Comparison of ENCODE assay signal across 16 cellular contexts in genomic region chr7:684416-684815, GRCh38. TPM values are rescaled to one million over a fixed set of nuclear protein-coding genes. Genes with fewer than 3 reads are reported as not detected.
DNase-seq lines count a peak whose midpoint lies in the region; ATAC-seq and TF ChIP-seq lines count a peak whose summit lies in the region.
"Had no signal": no experiment of that assay in that cellular context is flagged by ENCODE, and none has a peak within 500 bp of the region (broad histone marks: within the 10 kb centered on the region; RNA-seq: fewer than 3 reads in every experiment).

No MANE protein-coding gene starts in this region.

- H3K27ac Mint-ChIP-seq in endothelial cell (ENCODE audit: unreplicated experiment), result no peak overlapping the region
- H3K27ac Mint-ChIP-seq in activated T-helper 17 cell treated with anti-CD3 and anti-CD28 coated beads, Interleukin-2, amount 50 U/mL, for 72 hours, result no peak overlapping the region
- H3K27ac Mint-ChIP-seq: CD4-positive, alpha-beta T cell; GM23338 had no signal

- TF ChIP-seq POLR2A in suprapubic skin (IDR thresholded peaks at IDR 0.05), result no peak

- ATAC-seq in activated T-helper 17 cell treated with anti-CD3 and anti-CD28 coated beads, Interleukin-2, amount 50 U/mL, for 72 hours (replicated peaks), result no peak
- ATAC-seq: A549, GM23338 had no signal

- peak overlapping the region; percentile 25 for H3K4me3 Mint-ChIP-seq in endothelial cell (ENCODE audit: unreplicated experiment)
- H3K4me3 Mint-ChIP-seq in activated T-helper 17 cell treated with anti-CD3 and anti-CD28 coated beads, Interleukin-2, amount 50 U/mL, for 72 hours, result no peak overlapping the region
- H3K4me3 Mint-ChIP-seq: CD4-positive, alpha-beta T cell; GM23338 had no signal

- no peak overlapping the region for H3K27ac ChIP-seq in suprapubic skin
- H3K27ac ChIP-seq: 22Rv1, A549, C4-2B had no signal

- no peaks in the 10 kb centered on the region for H3K27me3 ChIP-seq in suprapubic skin

- peaks cover 12% of the 10 kb centered on the region for H3K27me3 Mint-ChIP-seq in endothelial cell (ENCODE audit: unreplicated experiment)
- H3K27me3 Mint-ChIP-seq in activated T-helper 17 cell treated with anti-CD3 and anti-CD28 coated beads, Interleukin-2, amount 50 U/mL, for 72 hours, result no peaks in the 10 kb centered on the region
- H3K27me3 Mint-ChIP-seq: CD4-positive, alpha-beta T cell had no signal

- no peak for TF ChIP-seq CTCF in endothelial cell (IDR thresholded peaks at IDR 0.05; ENCODE audit: unreplicated experiment)
- TF ChIP-seq CTCF in suprapubic skin (IDR thresholded peaks at IDR 0.05), result no peak

- TF ChIP-seq EP300 in suprapubic skin (IDR thresholded peaks at IDR 0.05), result no peak

- intact Hi-C loops in posterior vena cava (cut with DNase I), result no loop called here

- no peaks in the 10 kb centered on the region for H3K4me1 ChIP-seq in suprapubic skin
- H3K4me1 ChIP-seq: A549, Caco-2 had no signal

- peak; percentile 31 for DNase-seq in activated effector memory CD4-positive, alpha-beta T cell treated with anti-CD3 and anti-CD28 coated beads, Interleukin-2, amount 50 U/mL, for 16 hours
- no peak for DNase-seq in activated effector memory CD4-positive, alpha-beta T cell treated with Interleukin-2 at 50 U/mL for 16 hours
- DNase-seq in endothelial cell (ENCODE audit: low spot score) (no peak), posterior vena cava (ENCODE audit: low spot score) (peak; percentile 52), suprapubic skin (ENCODE audit: low spot score in 2 of 2) (peak; percentile 24 to 30), GM19238 (ENCODE audit: insufficient read length, low spot score) (no peak)
- no peak for DNase-seq in NK-92 treated with Interleukin-12 subunit alpha and Interleukin-12 subunit beta, amount 100 ng/mL, for 24 hours (lab: John Stamatoyannopoulos, UW)
- DNase-seq: AML-193; Caco-2; CD4-positive, alpha-beta T cell; HCEC 1CT had no signal

- peaks cover 41% of the 10 kb centered on the region for H3K36me3 Mint-ChIP-seq in endothelial cell (ENCODE audit: low read depth, unreplicated experiment)
- peaks cover 34% of the 10 kb centered on the region for H3K36me3 Mint-ChIP-seq in activated T-helper 17 cell treated with anti-CD3 and anti-CD28 coated beads, Interleukin-2, amount 50 U/mL, for 72 hours (ENCODE audit: low read depth)

- H3K4me1 Mint-ChIP-seq in endothelial cell (ENCODE audit: unreplicated experiment), result peaks cover 3% of the 10 kb centered on the region
- no peaks in the 10 kb centered on the region for H3K4me1 Mint-ChIP-seq in activated T-helper 17 cell treated with anti-CD3 and anti-CD28 coated beads, Interleukin-2, amount 50 U/mL, for 72 hours
- H3K4me1 Mint-ChIP-seq: GM23338 had no signal

- no peak overlapping the region for H3K4me3 ChIP-seq in suprapubic skin
- H3K4me3 ChIP-seq: A549, GM23338 had no signal

- peaks cover 22% of the 10 kb centered on the region for H3K9me3 ChIP-seq in suprapubic skin

- WGBS in suprapubic skin, result 90% methylated on average over 9 of the region's 9 CpGs

- peaks cover 10% of the 10 kb centered on the region for H3K36me3 ChIP-seq in suprapubic skin

- peaks cover 6% of the 10 kb centered on the region for H3K9me3 Mint-ChIP-seq in endothelial cell (ENCODE audit: unreplicated experiment)
- H3K9me3 Mint-ChIP-seq in activated T-helper 17 cell treated with anti-CD3 and anti-CD28 coated beads, Interleukin-2, amount 50 U/mL, for 72 hours, result peaks cover 16% of the 10 kb centered on the region

RNA-seq across cellular contexts. Expression of gene DNAAF5, which starts 42.1 kb away (rescaled TPM):
- 30.7 TPM for total RNA-seq in endothelial cell (ENCODE audit: unreplicated experiment)
- 10 to 100 TPM; 12.6 to 16.9 TPM for total RNA-seq in posterior vena cava
- total RNA-seq in suprapubic skin, result 10 to 100 TPM; 26.7 to 34.4 (median 29.0) TPM
- 10 to 100 TPM; 15.1 to 39.9 TPM for total RNA-seq in activated T-helper 17 cell treated with anti-CD3 and anti-CD28 coated beads, Interleukin-2, amount 50 U/mL, for 72 hours

RNA-seq across cellular contexts. Expression of gene PRKAR1B, which starts 42.7 kb away (rescaled TPM):
- 21.7 TPM for total RNA-seq in endothelial cell (ENCODE audit: unreplicated experiment)
- total RNA-seq in posterior vena cava, result 10 to 100 TPM; 10.1 TPM
- total RNA-seq in suprapubic skin, result 10 to 100 TPM in 2 of 4 donors, 1 to 10 TPM in 2; 8.2 to 12.3 (median 10.5) TPM
- 10 to 100 TPM; 26.2 to 56.0 TPM for total RNA-seq in activated T-helper 17 cell treated with anti-CD3 and anti-CD28 coated beads, Interleukin-2, amount 50 U/mL, for 72 hours

Comparison
In these comparisons a context has a peak if more than half of its experiments do, and no peak if none do; other contexts are left out.
1. DNase-seq: peak in activated effector memory CD4-positive, alpha-beta T cell treated with anti-CD3 and anti-CD28 coated beads, Interleukin-2, amount 50 U/mL, for 16 hours (single experiment), posterior vena cava (single experiment) and suprapubic skin (2 of 2); none in activated effector memory CD4-positive, alpha-beta T cell treated with Interleukin-2 at 50 U/mL for 16 hours (single experiment), endothelial cell (single experiment), NK-92 treated with Interleukin-12 subunit alpha and Interleukin-12 subunit beta, amount 100 ng/mL, for 24 hours (single experiment) and GM19238 (single experiment).